22 cellular contexts compared by ENCODE assay signal in genomic region chr6:96940322-96940721, GRCh38. TPM values are rescaled to one million over a fixed set of nuclear protein-coding genes. Genes with fewer than 3 reads are reported as not detected.
DNase-seq lines count a peak whose midpoint lies in the region; TF ChIP-seq lines count a peak whose summit lies in the region.
"Had no signal": no experiment of that assay in that cellular context is flagged by ENCODE, and none has a peak within 500 bp of the region (broad histone marks: within the 10 kb centered on the region; RNA-seq: fewer than 3 reads in every experiment).

No MANE protein-coding gene starts in this region.

- H3K9me3 Mint-ChIP-seq in endodermal cell, result no peaks in the 10 kb centered on the region
- H3K9me3 Mint-ChIP-seq: CD4-positive, alpha-beta T cell had no signal

- no peaks in the 10 kb centered on the region for H3K9me3 ChIP-seq in endodermal cell (ENCODE audit: control insufficient read depth, low read length)
- H3K9me3 ChIP-seq: A549, Caco-2, MG63 had no signal

- H3K79me1 ChIP-seq in mesendoderm (ENCODE audit: low read length), result no peaks in the 10 kb centered on the region

- H3K4me1 ChIP-seq in mesendoderm (ENCODE audit: control insufficient read depth, low read depth, low read length) (no peaks in the 10 kb centered on the region), endodermal cell (ENCODE audit: control insufficient read depth, insufficient read depth, low read length) (no peaks in the 10 kb centered on the region)
- H3K4me1 ChIP-seq: Caco-2 had no signal

- no peaks in the 10 kb centered on the region for H3K79me2 ChIP-seq in mesendoderm (ENCODE audit: control insufficient read depth, insufficient read depth, low read length)

- no peaks in the 10 kb centered on the region for H3K36me3 ChIP-seq in mesendoderm (ENCODE audit: control insufficient read depth, insufficient read depth, low read length)
- no peaks in the 10 kb centered on the region for H3K36me3 ChIP-seq in endodermal cell (ENCODE audit: control insufficient read depth, insufficient read depth, low read length)
- H3K36me3 ChIP-seq: MG63 had no signal

- no peak overlapping the region for H2AK5ac ChIP-seq in mesendoderm (ENCODE audit: low read length)

- no peaks in the 10 kb centered on the region for H3K36me3 Mint-ChIP-seq in endodermal cell (ENCODE audit: low read depth)

- H3K27me3 Mint-ChIP-seq in endodermal cell (ENCODE audit: insufficient read depth), result no peaks in the 10 kb centered on the region
- H3K27me3 Mint-ChIP-seq: CD4-positive, alpha-beta T cell had no signal

- no peak overlapping the region for H3K4ac ChIP-seq in mesendoderm (ENCODE audit: low read depth, low read length)

- no peak overlapping the region for H2BK5ac ChIP-seq in mesendoderm (ENCODE audit: low read length)

- no peak overlapping the region for H3K18ac ChIP-seq in mesendoderm (ENCODE audit: low read length)

- no peak overlapping the region for H3K56ac ChIP-seq in mesendoderm (ENCODE audit: low read length)

- H2BK15ac ChIP-seq in mesendoderm (replicated peaks; ENCODE audit: low read depth), result no peak overlapping the region

- no peak overlapping the region for H3K9ac ChIP-seq in mesendoderm (ENCODE audit: low read length)
- H3K9ac ChIP-seq in endodermal cell (ENCODE audit: extremely low read depth, low read length, poor library complexity, severe bottlenecking), result no peak overlapping the region

- no peak overlapping the region for H3K4me2 ChIP-seq in mesendoderm (ENCODE audit: low read length)
- H3K4me2 ChIP-seq: A549 had no signal

- no peak for TF ChIP-seq CTCF in endodermal cell (conservative IDR thresholded peaks at IDR 0.05)

- H4K8ac ChIP-seq in mesendoderm (ENCODE audit: low read depth, low read length), result no peak overlapping the region

- no peak overlapping the region for H3K23ac ChIP-seq in mesendoderm (ENCODE audit: low read length)

- H3K4me3 Mint-ChIP-seq in endodermal cell, result no peak overlapping the region
- H3K4me3 Mint-ChIP-seq: CD4-positive, alpha-beta T cell had no signal

- H2BK120ac ChIP-seq in mesendoderm (ENCODE audit: low read depth, low read length), result no peak overlapping the region

- no peak overlapping the region for H3K27ac ChIP-seq in mesendoderm (ENCODE audit: low read depth, low read length)
- H3K27ac ChIP-seq in endodermal cell (ENCODE audit: low read depth, low read length), result no peak overlapping the region
- H3K27ac ChIP-seq: A549, HL-60 had no signal

- DNase-seq in ELR (ENCODE audit: low read depth) (peak; percentile 10), NCI-H226 (peak; percentile 29), amniotic epithelial cell (ENCODE audit: low read depth) (peak; percentile 3), mesendoderm (peak; percentile 1), activated gamma-delta T cell (lab: John Stamatoyannopoulos, UW) (no peak), D341Med (ENCODE audit: low spot score) (no peak), endodermal cell (no peak)
- DNase-seq: Caco-2; CD4-positive, alpha-beta T cell; H7; IMR-90; MG63; NCI-H1092; NCI-H146; NCI-H2029 treated with DMSO at 0.1 percent for 48 hours; NCI-H2171; NCI-H748 treated with DMSO at 0.1 percent for 48 hours; NK-92 treated with Interleukin-12 subunit alpha and Interleukin-12 subunit beta, amount 100 ng/mL, for 24 hours; RPMI8226; SIG-M5 had no signal

- no peak overlapping the region for H3K27ac Mint-ChIP-seq in endodermal cell
- H3K27ac Mint-ChIP-seq: CD4-positive, alpha-beta T cell had no signal

- H3K4me1 Mint-ChIP-seq in endodermal cell, result no peaks in the 10 kb centered on the region

- H3K4me3 ChIP-seq in mesendoderm (ENCODE audit: low read length), result no peak overlapping the region
- H3K4me3 ChIP-seq in endodermal cell (ENCODE audit: low read length), result no peak overlapping the region
- H3K4me3 ChIP-seq: A549, MG63 had no signal

- no peak overlapping the region for H4K5ac ChIP-seq in mesendoderm (ENCODE audit: low read length)

- no peaks in the 10 kb centered on the region for H3K27me3 ChIP-seq in mesendoderm (ENCODE audit: insufficient read depth, low read length, poor library complexity)
- H3K27me3 ChIP-seq in endodermal cell (ENCODE audit: control insufficient read depth, insufficient read depth, low read length, poor library complexity, severe bottlenecking), result no peaks in the 10 kb centered on the region
- H3K27me3 ChIP-seq: MG63 had no signal

RNA-seq across cellular contexts. Expression of gene KLHL32, which starts 15.8 kb away (rescaled TPM):
- 0.08 TPM for polyA plus RNA-seq in mesendoderm (2013, experiment 1 of 2)
- 0.07 TPM for polyA plus RNA-seq in mesendoderm (2013, experiment 2 of 2)
- total RNA-seq in endodermal cell, result 1 to 10 TPM in 1 of 2 donors, under 1 TPM in 1; 0.77 to 1.4 TPM
- 1.1 TPM for polyA plus RNA-seq in endodermal cell (2013, experiment 1 of 2)
- 0.95 TPM for polyA plus RNA-seq in endodermal cell (2013, experiment 2 of 2)
- total RNA-seq: IMR-90 had no signal

RNA-seq across cellular contexts. Expression of gene NDUFAF4, which starts 42.6 kb away (rescaled TPM):
- polyA plus RNA-seq in mesendoderm (2013, experiment 1 of 2), result 114 TPM
- 107 TPM for polyA plus RNA-seq in mesendoderm (2013, experiment 2 of 2)
- total RNA-seq in endodermal cell, result 10 to 100 TPM; 48.0 to 51.9 TPM
- polyA plus RNA-seq in endodermal cell (2013, experiment 1 of 2), result 69.9 TPM
- 70.5 TPM for polyA plus RNA-seq in endodermal cell (2013, experiment 2 of 2)

Comparison
In these comparisons a context has a peak if more than half of its experiments do, and no peak if none do; other contexts are left out.
1. DNase-seq: peak in ELR (single experiment), NCI-H226 (single experiment), amniotic epithelial cell (single experiment) and mesendoderm (single experiment); none in activated gamma-delta T cell (single experiment), D341Med (single experiment) and endodermal cell (single experiment).